ENCODE assay signal across 1 cellular context in genomic region chr22:20087319-20088262, GRCh38.
TF ChIP-seq lines count a peak whose summit lies in the region.

No MANE protein-coding gene starts in this region.

TF ChIP-seq in H1, 55 proteins besides CTCF, POLR2A, EP300 and RAD21:
- TF ChIP-seq NRF1 (IDR thresholded peaks at IDR 0.05; ENCODE audit: low read depth, low read length) = no peak
- TF ChIP-seq CREB1 (IDR thresholded peaks at IDR 0.05) = no peak
- TF ChIP-seq CBX8 (IDR thresholded peaks at IDR 0.05; ENCODE audit: borderline replicate concordance, low read depth, low read length) = no peak
- TF ChIP-seq EZH2 (IDR thresholded peaks at IDR 0.05; ENCODE audit: low read depth, low read length, severe bottlenecking) = no peak
- TF ChIP-seq GTF2F1 (IDR thresholded peaks at IDR 0.05; ENCODE audit: borderline replicate concordance, low read depth, low read length) = no peak
- TF ChIP-seq KDM4A (IDR thresholded peaks at IDR 0.05; ENCODE audit: low read depth, low read length, severe bottlenecking) = no peak
- TF ChIP-seq JUN (IDR thresholded peaks at IDR 0.05; ENCODE audit: low read depth, low read length) = no peak
- no peak for TF ChIP-seq CHD2 (IDR thresholded peaks at IDR 0.05; ENCODE audit: low read length)
- no peak for TF ChIP-seq SAP30 (IDR thresholded peaks at IDR 0.05; ENCODE audit: insufficient read depth, insufficient replicate concordance, low read length)
- no peak; the same call in 1 of the 2 replicates for TF ChIP-seq POLR2AphosphoS5 (IDR thresholded peaks at IDR 0.05; ENCODE audit: low read depth, low read length)
- no peak for TF ChIP-seq MAFK (IDR thresholded peaks at IDR 0.05; ENCODE audit: low read depth, low read length)
- no peak for TF ChIP-seq SP2 (IDR thresholded peaks at IDR 0.05; ENCODE audit: low read length)
